25 cellular contexts compared by ENCODE assay signal in genomic region chr1:185132534-185132933, GRCh38.
"Had no signal": no experiment of that assay in that cellular context is flagged by ENCODE, and none has a peak within 500 bp of the region (broad histone marks: within the 10 kb centered on the region; RNA-seq: fewer than 3 reads in every experiment).

No MANE protein-coding gene starts in this region.

- H3K27ac ChIP-seq: colonic mucosa, esophagus squamous epithelium, lower lobe of right lung, neutrophil, parathyroid adenoma, testis, tibial artery had no signal

- H3K36me3 ChIP-seq: colonic mucosa had no signal

- H2AFZ ChIP-seq: parathyroid adenoma had no signal

- ATAC-seq: left colon; left ventricle myocardium superior; lower lobe of right lung; mucosa of descending colon; natural killer cell treated with Interleukin-12 subunit alpha and Interleukin-12 subunit beta and Interleukin-15 and Interleukin-18, amount 100 ng/mL, for 72 hours; sciatic nerve; stimulated activated memory B cell treated with anti-CD40 and anti-IgM and Interleukin-4, amounts not matched to agents 10 μg/mL and 1 μg/mL and 100 μg/mL, for 72 hours; stimulated activated naive CD8-positive, alpha-beta T cell treated with anti-CD3 and anti-CD28 coated beads, Interleukin-15, Interleukin-2, amounts not matched to agents 100 U/mL and 50 U/mL, for 24 hours had no signal

- H3K4me1 ChIP-seq: colonic mucosa, lower lobe of right lung, parathyroid adenoma, testis, tibial artery had no signal

- H3K27me3 ChIP-seq: colonic mucosa, esophagus squamous epithelium, neutrophil, testis, tibial artery had no signal

- H3K9me3 ChIP-seq: lower lobe of right lung, neutrophil, testis, tibial artery had no signal

- DNase-seq: colonic mucosa; effector CD8-positive, alpha-beta T cell; endodermal cell; esophagus squamous epithelium; foreskin melanocyte; hypothalamus; immature natural killer cell; islet precursor cell; kidney glomerular epithelial cell; left colon; left ventricle myocardium superior; lower lobe of right lung; mucosa of descending colon; naive B cell; stimulated activated CD4-positive, alpha-beta T cell treated with anti-CD3 and anti-CD28 coated beads, Interleukin-2, amount 100 ng/mL, for 24 hours; stimulated activated CD4-positive, alpha-beta T cell treated with anti-CD3 and anti-CD28 coated beads, Interleukin-4, amount 100 ng/mL, for 24 hours; stimulated activated naive CD8-positive, alpha-beta T cell treated with anti-CD3 and anti-CD28 coated beads, Interleukin-15, Interleukin-2, amounts not matched to agents 100 U/mL and 50 U/mL, for 24 hours; substantia nigra; testis; tibial artery had no signal

- H3K4me3 ChIP-seq: colonic mucosa, esophagus squamous epithelium, lower lobe of right lung, mucosa of descending colon, testis, tibial artery had no signal

- H3K9ac ChIP-seq: parathyroid adenoma had no signal
